ENCODE assay signal across 20 cellular contexts in the genomic region with DNA sequence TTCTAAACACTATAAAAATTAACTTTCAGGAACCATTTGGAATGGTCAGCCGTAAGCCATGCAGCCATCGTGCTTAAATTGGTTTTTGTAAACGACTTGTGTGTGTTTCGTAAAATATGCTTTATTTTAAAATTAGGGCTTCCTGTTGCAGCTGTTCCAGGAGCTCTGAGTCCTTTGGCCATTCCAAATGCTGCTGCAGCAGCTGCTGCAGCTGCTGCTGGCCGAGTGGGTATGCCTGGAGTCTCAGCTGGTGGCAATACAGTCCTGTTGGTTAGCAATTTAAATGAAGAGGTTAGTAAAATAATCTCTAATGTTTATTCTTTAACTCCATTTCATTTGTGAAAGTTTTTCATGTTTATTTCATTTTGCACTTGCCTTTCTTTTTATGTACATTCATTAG.
"Had no signal": no experiment of that assay in that cellular context is flagged by ENCODE, and none has a peak within 500 bp of the region (broad histone marks: within the 10 kb centered on the region; RNA-seq: fewer than 3 reads in every experiment).

No MANE protein-coding gene starts in this region.

- DNase-seq: activated CD4-positive, alpha-beta T cell treated with anti-CD3 and anti-CD28 coated beads for 48 hours; activated CD8-positive, alpha-beta memory T cell treated with anti-CD3 and anti-CD28 coated beads, Interleukin-2, amount 50 U/mL, for 4 hours; activated CD8-positive, alpha-beta T cell treated with anti-CD3 and anti-CD28 coated beads for 36 hours; activated gamma-delta T cell; activated T-cell treated with anti-CD3 and anti-CD28 coated beads, Interleukin-2, amount 50 U/mL, for 72 hours; amniotic stem cell; foreskin fibroblast; glutamatergic neuron; kidney glomerular epithelial cell; lower lobe of right lung; midbrain; naive thymus-derived CD4-positive, alpha-beta T cell; pancreas; stimulated activated CD4-positive, alpha-beta T cell treated with anti-CD3 and anti-CD28 coated beads, Interleukin-12 subunit alpha, Interleukin-12 subunit beta, amount 100 ng/mL, for 4 hours; stimulated activated CD4-positive, alpha-beta T cell treated with anti-CD3 and anti-CD28 coated beads, Interleukin-2, amount 100 ng/mL, for 24 hours; T-helper 17 cell had no signal

- H3K27ac Mint-ChIP-seq: activated CD8-positive, alpha-beta T cell treated with anti-CD3 and anti-CD28 coated beads for 36 hours; activated naive CD8-positive, alpha-beta T cell; activated T-cell treated with anti-CD3 and anti-CD28 coated beads, Interleukin-2, amount 50 U/mL, for 72 hours; stimulated activated effector memory CD8-positive, alpha-beta T cell treated with anti-CD3 and anti-CD28 coated beads, Interleukin-12 subunit alpha, Interleukin-12 subunit beta, amount 100 ng/mL, for 72 hours; T-helper 17 cell had no signal

- H3K9me3 Mint-ChIP-seq: activated CD8-positive, alpha-beta T cell treated with anti-CD3 and anti-CD28 coated beads for 36 hours; activated T-cell treated with anti-CD3 and anti-CD28 coated beads, Interleukin-2, amount 50 U/mL, for 72 hours; stimulated activated effector memory CD8-positive, alpha-beta T cell treated with anti-CD3 and anti-CD28 coated beads, Interleukin-12 subunit alpha, Interleukin-12 subunit beta, amount 100 ng/mL, for 72 hours had no signal

- H3K27ac ChIP-seq: esophagus muscularis mucosa, lower lobe of right lung, pancreas had no signal

- H3K4me3 ChIP-seq: esophagus muscularis mucosa, lower lobe of right lung, pancreas had no signal

- H3K4me1 ChIP-seq: pancreas had no signal

- H3K27me3 ChIP-seq: esophagus muscularis mucosa, pancreas had no signal

- ATAC-seq: activated CD8-positive, alpha-beta T cell treated with anti-CD3 and anti-CD28 coated beads for 36 hours; activated T-cell treated with anti-CD3 and anti-CD28 coated beads, Interleukin-2, amount 50 U/mL, for 72 hours; lower lobe of right lung; naive thymus-derived CD4-positive, alpha-beta T cell; pancreas; sciatic nerve; stimulated activated effector memory CD8-positive, alpha-beta T cell treated with anti-CD3 and anti-CD28 coated beads, Interleukin-12 subunit alpha, Interleukin-12 subunit beta, amount 100 ng/mL, for 72 hours; T-helper 17 cell had no signal

- H3K9me3 ChIP-seq: esophagus muscularis mucosa, lower lobe of right lung, pancreas had no signal
